In the genomic region with DNA sequence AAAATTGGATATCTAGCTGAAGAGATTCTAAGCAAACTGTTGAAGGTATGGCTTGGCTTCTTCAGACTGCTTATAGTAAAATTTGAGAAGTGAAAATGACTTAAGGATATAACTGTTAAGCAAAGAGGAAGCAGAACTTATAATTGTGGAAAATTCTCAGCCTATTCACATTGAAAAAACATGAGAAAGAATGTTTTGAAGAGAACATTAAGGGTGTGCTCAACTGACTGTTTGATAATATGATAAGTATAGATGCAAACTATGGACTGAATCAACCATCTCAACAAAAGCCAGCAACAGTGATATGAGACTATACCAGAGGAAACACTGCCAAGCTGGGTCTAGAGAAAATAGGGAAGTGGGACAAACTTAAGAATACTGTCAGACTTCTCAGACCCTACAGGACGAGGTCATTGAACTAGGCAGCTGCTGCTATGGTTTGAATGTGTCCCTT, we compare ENCODE assay signal across 11 cellular contexts.
DNase-seq lines count a peak whose midpoint lies in the region; ATAC-seq, FAIRE-seq and TF ChIP-seq lines count a peak whose summit lies in the region.
"Had no signal": no experiment of that assay in that cellular context is flagged by ENCODE, and none has a peak within 500 bp of the region (broad histone marks: within the 10 kb centered on the region; RNA-seq: fewer than 3 reads in every experiment).

No MANE protein-coding gene starts in this region.

- H3K4me2 ChIP-seq in OCI-LY3 (ENCODE audit: low read length) = peak overlapping the region; percentile 88

- H4K20me1 ChIP-seq in OCI-LY3 (ENCODE audit: insufficient read depth, low read length) = no peaks in the 10 kb centered on the region

- no peaks in the 10 kb centered on the region for H3K27me3 ChIP-seq in OCI-LY3 (ENCODE audit: low read depth, low read length)

- H3K27ac ChIP-seq in OCI-LY3 (ENCODE audit: low read length) = peak overlapping the region; percentile 92

- peak overlapping the region; percentile 46 for H3K4me3 ChIP-seq in OCI-LY3 (ENCODE audit: low read length)

- no peaks in the 10 kb centered on the region for H3K79me2 ChIP-seq in OCI-LY3 (ENCODE audit: low read length)

- H3K36me3 ChIP-seq in OCI-LY3 (replicated peaks; ENCODE audit: low read depth, low read length) = peaks cover 5% of the 10 kb centered on the region

- H2AFZ ChIP-seq in OCI-LY3 (ENCODE audit: low read depth, low read length) = peak overlapping the region; percentile 68

- DNase-seq in CD1c-positive myeloid dendritic cell (ENCODE audit: extremely low spot score) (peak; percentile 75), NCI-H2107 (lab: John Stamatoyannopoulos, UW) (no peak), HTR-8/SVneo (ENCODE audit: insufficient read length, low spot score) (no peak)
- no peak for DNase-seq in stimulated activated CD4-positive, alpha-beta T cell treated with anti-CD3 and anti-CD28 coated beads, Interleukin-2, amount 100 ng/mL, for 24 hours
- no peak for DNase-seq in activated naive CD4-positive, alpha-beta T cell treated with anti-CD3 and anti-CD28 coated beads, Interleukin-2, amount 50 U/mL, for 16 hours
- DNase-seq: amniotic stem cell; naive thymus-derived CD8-positive, alpha-beta T cell; stimulated activated CD4-positive, alpha-beta T cell treated with anti-CD3 and anti-CD28 coated beads, Interleukin-4, amount 100 ng/mL, for 4 hours had no signal

- TF ChIP-seq CTCF in OCI-LY3 (IDR thresholded peaks at IDR 0.05; ENCODE audit: low read depth, low read length) = no peak

- no peaks in the 10 kb centered on the region for H3K9me3 ChIP-seq in OCI-LY3 (ENCODE audit: insufficient read depth, low read length)

- H3K9ac ChIP-seq in OCI-LY3 (ENCODE audit: low read length) = peak overlapping the region; percentile 47; the same call in 1 of the 2 replicates

- ATAC-seq in GM19468 (IDR thresholded peaks at IDR 0.05; ENCODE audit: extremely low read depth, unreplicated experiment) (peak; percentile 60), HG03095 (IDR thresholded peaks at IDR 0.05; ENCODE audit: unreplicated experiment) (peak; percentile 93)
- ATAC-seq: naive thymus-derived CD8-positive, alpha-beta T cell had no signal

- FAIRE-seq in HTR-8/SVneo (lab: Jason Lieb, UNC) = no peak

- peaks cover 33% of the 10 kb centered on the region for H3K4me1 ChIP-seq in OCI-LY3 (ENCODE audit: low read length)
